Comparison of ENCODE assay signal across 11 cellular contexts in genomic region chr2:120894936-120895335, GRCh38.
DNase-seq lines count a peak whose midpoint lies in the region; ATAC-seq, FAIRE-seq and TF ChIP-seq lines count a peak whose summit lies in the region.
"Had no signal": no experiment of that assay in that cellular context is flagged by ENCODE, and none has a peak within 500 bp of the region (broad histone marks: within the 10 kb centered on the region; RNA-seq: fewer than 3 reads in every experiment).

No MANE protein-coding gene starts in this region.

- no peak for TF ChIP-seq CTCF in ascending aorta (IDR thresholded peaks at IDR 0.05)
- no peak for TF ChIP-seq CTCF in mesothelial cell of epicardium (IDR thresholded peaks at IDR 0.05; ENCODE audit: unreplicated experiment)
- no peak for TF ChIP-seq CTCF in gastrocnemius medialis (IDR thresholded peaks at IDR 0.05 in 4 of 5, conservative IDR thresholded peaks at IDR 0.05 in 1 of 5)

- H3K27ac ChIP-seq in ascending aorta: peak overlapping the region; percentile 6 to 70
- H3K27ac ChIP-seq in gastrocnemius medialis: peak overlapping the region; percentile 80 to 89 (median 88)

- no peak overlapping the region for H3K4me3 Mint-ChIP-seq in mesothelial cell of epicardium
- H3K4me3 Mint-ChIP-seq: CD14-positive monocyte had no signal

- intact Hi-C loops in ascending aorta (cut with DNase I): no loop called here
- intact Hi-C loops in gastrocnemius medialis (cut with DNase I; ENCODE audit: low total_unique reads): no loop called here

- H3K4me3 ChIP-seq in ascending aorta (no peak overlapping the region), gastrocnemius medialis (no peak overlapping the region)

- no peak for DNase-seq in ascending aorta (ENCODE audit: low spot score in 2 of 2)
- no peak for DNase-seq in mesothelial cell of epicardium (ENCODE audit: low spot score in 2 of 2, unreplicated experiment in 2 of 2)
- DNase-seq in gastrocnemius medialis: no peak
- no peak for DNase-seq in 8988T
- no peak for DNase-seq in NK-92 (lab: John Stamatoyannopoulos, UW; ENCODE audit: unreplicated experiment)
- DNase-seq: Caco-2, KBM-7, PC-3 had no signal

- ATAC-seq in gastrocnemius medialis: no peak
- no peak for ATAC-seq in HG03432 (IDR thresholded peaks at IDR 0.05; ENCODE audit: unreplicated experiment)
- ATAC-seq: PC-3 had no signal

- peaks cover 0 to 22% of the 10 kb centered on the region in 2 donors for H3K4me1 ChIP-seq in ascending aorta
- H3K4me1 ChIP-seq in gastrocnemius medialis: peaks cover 36 to 46% of the 10 kb centered on the region in 2 donors

- no peaks in the 10 kb centered on the region for H3K9me3 Mint-ChIP-seq in mesothelial cell of epicardium
- H3K9me3 Mint-ChIP-seq: CD14-positive monocyte had no signal

- H3K27me3 ChIP-seq in ascending aorta: no peaks in the 10 kb centered on the region
- H3K27me3 ChIP-seq in gastrocnemius medialis: no peaks in the 10 kb centered on the region

- H3K9me3 ChIP-seq in ascending aorta: no peaks in the 10 kb centered on the region
- no peaks in the 10 kb centered on the region for H3K9me3 ChIP-seq in gastrocnemius medialis
- H3K9me3 ChIP-seq: Caco-2 had no signal

- H3K27ac Mint-ChIP-seq in mesothelial cell of epicardium: peak overlapping the region; percentile 91

- H3K36me3 ChIP-seq in ascending aorta (no peaks in the 10 kb centered on the region), gastrocnemius medialis (no peaks in the 10 kb centered on the region)

- no peaks in the 10 kb centered on the region for H3K36me3 Mint-ChIP-seq in mesothelial cell of epicardium
- H3K36me3 Mint-ChIP-seq: CD14-positive monocyte had no signal

- in situ Hi-C loops in gastrocnemius medialis (cut with MboI; ENCODE audit: low sequenced_read_pairs in 4 of 4): no loop called here

- no peaks in the 10 kb centered on the region for H3K27me3 Mint-ChIP-seq in mesothelial cell of epicardium (ENCODE audit: low read depth)

- peak; percentile 37 for FAIRE-seq in endometrium (lab: Jason Lieb, UNC)

- TF ChIP-seq POLR2A in gastrocnemius medialis (IDR thresholded peaks at IDR 0.05): no peak

- peaks cover 53% of the 10 kb centered on the region for H3K4me1 Mint-ChIP-seq in mesothelial cell of epicardium
- H3K4me1 Mint-ChIP-seq: CD14-positive monocyte had no signal
